Comparison of ENCODE assay signal across 9 cellular contexts in genomic region chr13:42478531-42479156, GRCh38.
DNase-seq lines count a peak whose midpoint lies in the region; ATAC-seq and TF ChIP-seq lines count a peak whose summit lies in the region.
"Had no signal": no experiment of that assay in that cellular context is flagged by ENCODE, and none has a peak within 500 bp of the region (broad histone marks: within the 10 kb centered on the region; RNA-seq: fewer than 3 reads in every experiment).

No MANE protein-coding gene starts in this region.

- no peak overlapping the region for H3K27ac Mint-ChIP-seq in memory B cell
- H3K27ac Mint-ChIP-seq in Calu3 (ENCODE audit: unreplicated experiment): no peak overlapping the region

- H3K36me3 Mint-ChIP-seq in memory B cell (no peaks in the 10 kb centered on the region), Calu3 (ENCODE audit: insufficient read depth, unreplicated experiment) (no peaks in the 10 kb centered on the region)

- H3K36me3 ChIP-seq in GM06990 (ENCODE audit: control insufficient read depth, insufficient read depth, low read length): no peaks in the 10 kb centered on the region

- H3K4me3 Mint-ChIP-seq in memory B cell: no peak overlapping the region
- H3K4me3 Mint-ChIP-seq in Calu3 (ENCODE audit: low read depth, unreplicated experiment): no peak overlapping the region

- H3K27me3 ChIP-seq in GM06990 (replicated peaks; ENCODE audit: control insufficient read depth, insufficient read depth, low read length): no peaks in the 10 kb centered on the region

- DNase-seq in GM06990 (ENCODE audit: extremely low read depth, insufficient read length) (no peak), KBM-7 (peak; percentile 9), astrocyte of the cerebellum (ENCODE audit: low read depth) (peak; percentile 29), memory B cell (ENCODE audit: low spot score in 2 of 2) (no peak), omental fat pad (ENCODE audit: low spot score) (no peak), Calu3 (no peak), GM19240 (ENCODE audit: insufficient read length, low spot score) (no peak)
- no peak for DNase-seq in stimulated activated CD4-positive, alpha-beta T cell treated with anti-CD3 and anti-CD28 coated beads, Interleukin-4, amount 100 ng/mL, for 1 hour
- DNase-seq: stimulated activated CD4-positive, alpha-beta T cell treated with anti-CD3 and anti-CD28 coated beads, Interleukin-4, amount 100 ng/mL, for 4 hours had no signal

- in situ Hi-C loops in KBM-7 (cut with MboI; ENCODE audit: low pct_unique_long_range_greater_than_20kb, low sequenced_read_pairs) (no loop called here), astrocyte of the cerebellum (cut with HindIII; ENCODE audit: low sequenced_read_pairs) (no loop called here)

- ATAC-seq in memory B cell (ENCODE audit: low read depth) (peak; percentile 32), omental fat pad (ENCODE audit: low FRiP score) (no peak)

- BruUV-seq in Calu3 (replicated peaks; lab: Mats Ljungman, UMichigan): no TSS peak

- CTCF ChIA-PET in Calu3 (lab: Charles Lee): interaction anchor here (0.7 kb wide), 1 partner anchor 144 kb away, joined by 4 read pairs; no protein-coding TSS in a partner anchor

- intact Hi-C loops in Calu3 (cut with micrococcal nuclease; ENCODE audit: unreplicated experiment): no loop called here

- TF ChIP-seq CTCF in GM06990 (IDR thresholded peaks at IDR 0.05; ENCODE audit: insufficient read depth, low read length, poor library complexity, severe bottlenecking) (peak; percentile 69), astrocyte of the cerebellum (IDR thresholded peaks at IDR 0.05; ENCODE audit: low read depth, low read length, missing control alignments) (peak; percentile 67), omental fat pad (IDR thresholded peaks at IDR 0.05) (no peak), Calu3 (IDR thresholded peaks at IDR 0.05; ENCODE audit: unreplicated experiment) (no peak)

- H3K4me3 ChIP-seq in GM06990 (replicated peaks; ENCODE audit: low read depth, low read length): no peak overlapping the region
- no peak overlapping the region for H3K4me3 ChIP-seq in astrocyte of the cerebellum (ENCODE audit: low read depth, low read length)

- H3K4me1 Mint-ChIP-seq in memory B cell (peaks cover 4% of the 10 kb centered on the region), Calu3 (ENCODE audit: low read depth, unreplicated experiment) (peaks cover 7% of the 10 kb centered on the region)

- H3K9me3 Mint-ChIP-seq in memory B cell (no peaks in the 10 kb centered on the region), Calu3 (ENCODE audit: low read depth, unreplicated experiment) (no peaks in the 10 kb centered on the region)

- no peaks in the 10 kb centered on the region for H3K27me3 Mint-ChIP-seq in memory B cell
- H3K27me3 Mint-ChIP-seq in Calu3 (ENCODE audit: unreplicated experiment): no peaks in the 10 kb centered on the region

Comparison
In these comparisons a context has a peak if more than half of its experiments do, and no peak if none do; other contexts are left out.
1. DNase-seq: peak in KBM-7 (single experiment) and astrocyte of the cerebellum (single experiment); none in GM06990 (single experiment), memory B cell (0 of 2), omental fat pad (single experiment), stimulated activated CD4-positive, alpha-beta T cell treated with anti-CD3 and anti-CD28 coated beads, Interleukin-4, amount 100 ng/mL, for 1 hour (single experiment), Calu3 (single experiment) and GM19240 (single experiment).
2. CTCF ChIP-seq: peak in GM06990 (single experiment) and astrocyte of the cerebellum (single experiment); none in omental fat pad (0 of 3) and Calu3 (single experiment).